Comparison of ENCODE assay signal across 21 cellular contexts in genomic region chr11:92380882-92381281, GRCh38.
DNase-seq lines count a peak whose midpoint lies in the region; ATAC-seq and TF ChIP-seq lines count a peak whose summit lies in the region.
"Had no signal": no experiment of that assay in that cellular context is flagged by ENCODE, and none has a peak within 500 bp of the region (broad histone marks: within the 10 kb centered on the region; RNA-seq: fewer than 3 reads in every experiment).

No MANE protein-coding gene starts in this region.

- no peaks in the 10 kb centered on the region for H3K9me3 ChIP-seq in heart left ventricle
- H3K9me3 ChIP-seq: ascending aorta, gastroesophageal sphincter, right lobe of liver, upper lobe of left lung had no signal

- peaks cover 0 to 8% (median 0%) of the 10 kb centered on the region in 12 donors for H3K4me1 ChIP-seq in heart left ventricle
- H3K4me1 ChIP-seq: right lobe of liver, upper lobe of left lung had no signal

- H3K27me3 ChIP-seq in heart left ventricle = no peaks in the 10 kb centered on the region
- H3K27me3 ChIP-seq: ascending aorta, gastroesophageal sphincter, right lobe of liver, upper lobe of left lung had no signal

- peak overlapping the region; percentile 86 for H3K27ac Mint-ChIP-seq in osteocyte (ENCODE audit: unreplicated experiment)
- H3K27ac Mint-ChIP-seq: activated T-helper 2 cell treated with anti-CD3 and anti-CD28 coated beads, Interferon-gamma antibody, Interleukin-2, Interleukin-4, amounts not matched to agents 10 μg/mL and 5 μg/mL and 100 μg/mL, durations not matched to agents 14 hours and 24 hours and 36 hours; mesothelial cell of epicardium; stimulated activated memory B cell treated with anti-CD40 and anti-IgM and Interleukin-4, amounts not matched to agents 10 μg/mL and 1 μg/mL and 100 μg/mL, for 72 hours had no signal

- ATAC-seq in GM19395 (IDR thresholded peaks at IDR 0.05; ENCODE audit: unreplicated experiment) (no peak), heart left ventricle (no peak), GM21717 (IDR thresholded peaks at IDR 0.05; ENCODE audit: unreplicated experiment) (no peak)
- ATAC-seq: gastroesophageal sphincter; right lobe of liver; stimulated activated memory B cell treated with anti-CD40 and anti-IgM and Interleukin-4, amounts not matched to agents 10 μg/mL and 1 μg/mL and 100 μg/mL, for 72 hours had no signal

- no peak for TF ChIP-seq CTCF in osteocyte (IDR thresholded peaks at IDR 0.05)
- no peak for TF ChIP-seq CTCF in heart left ventricle (IDR thresholded peaks at IDR 0.05)

- peaks cover 4% of the 10 kb centered on the region for H3K9me3 Mint-ChIP-seq in osteocyte (ENCODE audit: unreplicated experiment)
- H3K9me3 Mint-ChIP-seq: activated T-helper 2 cell treated with anti-CD3 and anti-CD28 coated beads, Interferon-gamma antibody, Interleukin-2, Interleukin-4, amounts not matched to agents 10 μg/mL and 5 μg/mL and 100 μg/mL, durations not matched to agents 14 hours and 24 hours and 36 hours; mesothelial cell of epicardium had no signal

- TF ChIP-seq POLR2A in heart left ventricle (IDR thresholded peaks at IDR 0.05) = no peak

- H3K27ac ChIP-seq in epithelial cell of prostate (peak overlapping the region; percentile 33), heart left ventricle (no peak overlapping the region)
- H3K27ac ChIP-seq: ascending aorta, gastroesophageal sphincter, right lobe of liver, upper lobe of left lung, VCaP had no signal

- DNase-seq in EL (peak; percentile 87), RPMI7951 (ENCODE audit: low read depth) (peak; percentile 47), epithelial cell of prostate (ENCODE audit: low read depth, low spot score) (peak; percentile 40), osteocyte (ENCODE audit: extremely low spot score, unreplicated experiment) (no peak), heart left ventricle (no peak)
- no peak for DNase-seq in activated CD4-positive, CD25-positive, alpha-beta regulatory T cell (lab: John Stamatoyannopoulos, UW)
- DNase-seq: activated CD8-positive, alpha-beta memory T cell treated with anti-CD3 and anti-CD28 coated beads for 24 hours; C1 segment of cervical spinal cord; NCI-H2029; NCI-H524 treated with DMSO at 0.1 percent for 48 hours; OCI-M1; right lobe of liver; upper lobe of left lung had no signal

- H3K36me3 ChIP-seq in heart left ventricle = no peaks in the 10 kb centered on the region
- H3K36me3 ChIP-seq: ascending aorta, gastroesophageal sphincter, right lobe of liver, upper lobe of left lung had no signal

- no peaks in the 10 kb centered on the region for H3K36me3 Mint-ChIP-seq in osteocyte (ENCODE audit: unreplicated experiment)
- H3K36me3 Mint-ChIP-seq: mesothelial cell of epicardium; stimulated activated memory B cell treated with anti-CD40 and anti-IgM and Interleukin-4, amounts not matched to agents 10 μg/mL and 1 μg/mL and 100 μg/mL, for 72 hours had no signal

- H3K27me3 Mint-ChIP-seq in osteocyte (ENCODE audit: unreplicated experiment) = no peaks in the 10 kb centered on the region
- H3K27me3 Mint-ChIP-seq: stimulated activated memory B cell treated with anti-CD40 and anti-IgM and Interleukin-4, amounts not matched to agents 10 μg/mL and 1 μg/mL and 100 μg/mL, for 72 hours had no signal

- no peak overlapping the region for H3K4me3 ChIP-seq in heart left ventricle
- H3K4me3 ChIP-seq: ascending aorta, gastroesophageal sphincter, right lobe of liver, upper lobe of left lung had no signal

- intact Hi-C loops in heart left ventricle (cut with DNase I) = no loop called here

- peak overlapping the region; percentile 1 for H3K4me3 Mint-ChIP-seq in osteocyte (ENCODE audit: unreplicated experiment)
- H3K4me3 Mint-ChIP-seq: mesothelial cell of epicardium; stimulated activated memory B cell treated with anti-CD40 and anti-IgM and Interleukin-4, amounts not matched to agents 10 μg/mL and 1 μg/mL and 100 μg/mL, for 72 hours had no signal

- 86 to 95% (median 94%) methylated on average over 3 of the region's 3 CpGs for WGBS in heart left ventricle, 4 donors

- H3K4me1 Mint-ChIP-seq in osteocyte (ENCODE audit: unreplicated experiment) = peaks cover 80% of the 10 kb centered on the region
- H3K4me1 Mint-ChIP-seq: stimulated activated memory B cell treated with anti-CD40 and anti-IgM and Interleukin-4, amounts not matched to agents 10 μg/mL and 1 μg/mL and 100 μg/mL, for 72 hours had no signal

Comparison
In these comparisons a context has a peak if more than half of its experiments do, and no peak if none do; other contexts are left out.
1. DNase-seq: peak in EL (single experiment), RPMI7951 (single experiment) and epithelial cell of prostate (single experiment); none in osteocyte (single experiment), heart left ventricle (0 of 5) and activated CD4-positive, CD25-positive, alpha-beta regulatory T cell (0 of 4).